Comparison of ENCODE assay signal across 1 cellular context in genomic region chr1:31155216-31155806, GRCh38.
A peak's percentile ranks its signal among the peaks of the same experiment; 100 is the strongest.
TF ChIP-seq lines count a peak whose summit lies in the region.

No MANE protein-coding gene starts in this region.

TF ChIP-seq in H1, 55 proteins besides CTCF, POLR2A, EP300 and RAD21 (continued from another document):
- TF ChIP-seq USF2 (IDR thresholded peaks at IDR 0.05; ENCODE audit: low read length) (no peak), MAX (IDR thresholded peaks at IDR 0.05) (peak; percentile 73), TCF12 (IDR thresholded peaks at IDR 0.05; ENCODE audit: low read depth, low read length) (no peak), POLR2AphosphoS5 (IDR thresholded peaks at IDR 0.05; ENCODE audit: low read depth, low read length) (0 out of 2 replicates have a peak, but pooled peaks have one; percentile 12), GTF2F1 (IDR thresholded peaks at IDR 0.05; ENCODE audit: borderline replicate concordance, low read depth, low read length) (no peak), TAF1 (IDR thresholded peaks at IDR 0.05; ENCODE audit: low read depth, low read length) (peak; percentile 50; the same call in 1 of the 2 replicates), BACH1 (IDR thresholded peaks at IDR 0.05; ENCODE audit: low read length) (peak; percentile 62), SP1 (IDR thresholded peaks at IDR 0.05; ENCODE audit: low read depth, low read length) (no peak), CEBPB (IDR thresholded peaks at IDR 0.05; ENCODE audit: low read depth, low read length) (no peak), MAFK (IDR thresholded peaks at IDR 0.05; ENCODE audit: low read depth, low read length) (no peak), KDM4A (IDR thresholded peaks at IDR 0.05; ENCODE audit: low read depth, low read length, severe bottlenecking) (peak; percentile 18), ZNF274 (IDR thresholded peaks at IDR 0.05; ENCODE audit: borderline replicate concordance, extremely low read depth, low read length) (no peak), PHF8 (conservative IDR thresholded peaks at IDR 0.05; ENCODE audit: low read depth, low read length) (0 out of 2 replicates have a peak, but pooled peaks have one; percentile 34), RXRA (IDR thresholded peaks at IDR 0.05; ENCODE audit: insufficient read depth, low read depth, low read length) (no peak), RFX5 (IDR thresholded peaks at IDR 0.05; ENCODE audit: borderline replicate concordance, low read depth, low read length) (no peak), ATF3 (IDR thresholded peaks at IDR 0.05; ENCODE audit: insufficient read depth, low read depth, low read length) (no peak), HDAC2 (IDR thresholded peaks at IDR 0.05; ENCODE audit: borderline replicate concordance in 1 of 2, low read depth in 2 of 2, low read length in 2 of 2) (peak; percentile 25 to 69; a peak in 1 of 4 replicates), EGR1 (IDR thresholded peaks at IDR 0.05; ENCODE audit: borderline replicate concordance, low read depth, low read length) (no peak)
TF ChIP-seq in H1: peak in this region for 10.
